ENCODE assay signal across 15 cellular contexts in genomic region chr4:122706511-122706910, GRCh38. TPM values are rescaled to one million over a fixed set of nuclear protein-coding genes. Genes with fewer than 3 reads are reported as not detected.
A peak's percentile ranks its signal among the peaks of the same experiment; 100 is the strongest.
DNase-seq lines count a peak whose midpoint lies in the region; ATAC-seq and TF ChIP-seq lines count a peak whose summit lies in the region.
"Had no signal": no experiment of that assay in that cellular context is flagged by ENCODE, and none has a peak within 500 bp of the region (broad histone marks: within the 10 kb centered on the region; RNA-seq: fewer than 3 reads in every experiment).

No MANE protein-coding gene starts in this region.

- WGBS in IMR-90 (ENCODE audit: extremely low coverage in 2 of 2, insufficient read length in 1 of 2), 2 experiments, result no CpG with 5 or more reads among the region's 3 CpGs

- H4K91ac ChIP-seq in IMR-90 (ENCODE audit: insufficient read depth, low read depth, low read length), result no peak overlapping the region

- no peak overlapping the region for H4K5ac ChIP-seq in IMR-90 (ENCODE audit: low read depth, low read length)

- H3K4me3 Mint-ChIP-seq in T-helper 2 cell treated with Interferon-gamma antibody and Interleukin-4, amounts not matched to agents 5 μg/mL and 100 μg/mL, for 36 hours, result peak overlapping the region; percentile 57
- peak overlapping the region; percentile 62 to 66 for H3K4me3 Mint-ChIP-seq in activated T-cell treated with anti-CD3 and anti-CD28 coated beads, Interleukin-2, amount 50 U/mL, for 72 hours
- no peak overlapping the region for H3K4me3 Mint-ChIP-seq in activated T-cell treated with anti-CD3 and anti-CD28 coated beads, Interleukin-2, amount 50 U/mL, for 4 hours
- H3K4me3 Mint-ChIP-seq in activated T-helper 17 cell treated with anti-CD3 and anti-CD28 coated beads, Interleukin-2, amount 50 U/mL, for 72 hours, result peak overlapping the region; percentile 19
- H3K4me3 Mint-ChIP-seq: CD4-positive, CD25-positive, alpha-beta regulatory T cell; GM23338 had no signal

- H2BK20ac ChIP-seq in IMR-90 (ENCODE audit: low read depth, low read length), result no peak overlapping the region

- POLR2A ChIA-PET in IMR-90 (lab: Charles Lee; ENCODE audit: unreplicated experiment), result no interaction called here

- H3K14ac ChIP-seq in IMR-90 (replicated peaks; ENCODE audit: low read depth, low read length), result no peak overlapping the region

- H3K9me3 Mint-ChIP-seq in T-helper 2 cell treated with Interferon-gamma antibody and Interleukin-4, amounts not matched to agents 5 μg/mL and 100 μg/mL, for 36 hours, result no peaks in the 10 kb centered on the region
- peaks cover 2 to 3% of the 10 kb centered on the region in 2 donors for H3K9me3 Mint-ChIP-seq in activated T-cell treated with anti-CD3 and anti-CD28 coated beads, Interleukin-2, amount 50 U/mL, for 72 hours
- H3K9me3 Mint-ChIP-seq in activated T-cell treated with anti-CD3 and anti-CD28 coated beads, Interleukin-2, amount 50 U/mL, for 4 hours, result no peaks in the 10 kb centered on the region
- peaks cover 6% of the 10 kb centered on the region for H3K9me3 Mint-ChIP-seq in activated T-helper 17 cell treated with anti-CD3 and anti-CD28 coated beads, Interleukin-2, amount 50 U/mL, for 72 hours
- H3K9me3 Mint-ChIP-seq: GM23338 had no signal

- H3K4me2 ChIP-seq in IMR-90 (ENCODE audit: low read depth, low read length), result no peak overlapping the region
- H3K4me2 ChIP-seq: GM23338 had no signal

- no peak overlapping the region for H4K8ac ChIP-seq in IMR-90 (ENCODE audit: low read depth in 2 of 2, low read length in 2 of 2)

- no peaks in the 10 kb centered on the region for H3K36me3 Mint-ChIP-seq in T-helper 2 cell treated with Interferon-gamma antibody and Interleukin-4, amounts not matched to agents 5 μg/mL and 100 μg/mL, for 36 hours (ENCODE audit: low read depth)
- H3K36me3 Mint-ChIP-seq in activated T-cell treated with anti-CD3 and anti-CD28 coated beads, Interleukin-2, amount 50 U/mL, for 72 hours (ENCODE audit: insufficient read depth in 2 of 2), result peaks cover 13 to 14% of the 10 kb centered on the region in 2 donors
- H3K36me3 Mint-ChIP-seq in activated T-cell treated with anti-CD3 and anti-CD28 coated beads, Interleukin-2, amount 50 U/mL, for 4 hours (ENCODE audit: insufficient read depth), result no peaks in the 10 kb centered on the region
- peaks cover 16% of the 10 kb centered on the region for H3K36me3 Mint-ChIP-seq in activated T-helper 17 cell treated with anti-CD3 and anti-CD28 coated beads, Interleukin-2, amount 50 U/mL, for 72 hours (ENCODE audit: low read depth)
- H3K36me3 Mint-ChIP-seq: CD4-positive, CD25-positive, alpha-beta regulatory T cell had no signal

- no peaks in the 10 kb centered on the region for H3K36me3 ChIP-seq in IMR-90 (ENCODE audit: control insufficient read depth, insufficient read depth, low read length)
- H3K36me3 ChIP-seq: BLaER1 treated with 17β-estradiol and CSF1 and Interleukin-3, amounts not matched to agents 10 nM and 100 nM had no signal

- no TSS peak for BruUV-seq in IMR-90 (replicated peaks; lab: Mats Ljungman, UMichigan)

- TF ChIP-seq POLR2A in IMR-90 (IDR thresholded peaks at IDR 0.05; ENCODE audit: low read depth, low read length), result no peak

- intact Hi-C loops in IMR-90 (cut with micrococcal nuclease), result loop anchor here (10.0 kb wide), 1 partner anchor 802 kb away; no protein-coding TSS in a partner anchor

- no peak overlapping the region for H3K23ac ChIP-seq in IMR-90 (ENCODE audit: low read depth, low read length)

- H2BK15ac ChIP-seq in IMR-90 (ENCODE audit: low read depth, low read length), result no peak overlapping the region

- no peak overlapping the region for H2BK5ac ChIP-seq in IMR-90 (ENCODE audit: low read depth, low read length, poor library complexity, severe bottlenecking)

- no peak overlapping the region for H3K18ac ChIP-seq in IMR-90 (ENCODE audit: low read depth, low read length)

- no peak for TF ChIP-seq CTCF in IMR-90 (conservative IDR thresholded peaks at IDR 0.05; ENCODE audit: low read depth, low read length)

- H3K27me3 ChIP-seq in IMR-90 (ENCODE audit: control insufficient read depth, insufficient read depth, low read length), result no peaks in the 10 kb centered on the region
- H3K27me3 ChIP-seq: BLaER1 treated with 17β-estradiol and CSF1 and Interleukin-3, amounts not matched to agents 10 nM and 100 nM had no signal

- no peak overlapping the region for H2AFZ ChIP-seq in IMR-90 (replicated peaks; ENCODE audit: low read length, poor library complexity)

- no peak overlapping the region for H3K56ac ChIP-seq in IMR-90 (ENCODE audit: extremely low read depth, insufficient read depth, low read length)

- no peak for DNase-seq in T-helper 2 cell treated with Interferon-gamma antibody and Interleukin-4, amounts not matched to agents 5 μg/mL and 100 μg/mL, for 36 hours (ENCODE audit: low spot score)
- DNase-seq in T-helper 2 cell (no peak), IMR-90 (no peak), DMS53 treated with DMSO at 0.1 percent for 48 hours (lab: John Stamatoyannopoulos, UW; ENCODE audit: unreplicated experiment) (no peak)
- no peak for DNase-seq in activated T-cell treated with anti-CD3 and anti-CD28 coated beads, Interleukin-2, amount 50 U/mL, for 72 hours
- DNase-seq in activated T-cell treated with anti-CD3 and anti-CD28 coated beads, Interleukin-2, amount 50 U/mL, for 4 hours, result no peak
- DNase-seq: 8988T; AML-193; CD4-positive, CD25-positive, alpha-beta regulatory T cell; DMS53; H7 had no signal

- TF ChIP-seq RAD21 in IMR-90 (IDR thresholded peaks at IDR 0.05; ENCODE audit: low read length), result no peak

- no peak overlapping the region for H2AK5ac ChIP-seq in IMR-90 (ENCODE audit: low read depth, low read length)

- H3K9me3 ChIP-seq in IMR-90 (ENCODE audit: control insufficient read depth, insufficient read depth, low read length), result no peaks in the 10 kb centered on the region
- H3K9me3 ChIP-seq: BLaER1 treated with 17β-estradiol and CSF1 and Interleukin-3, amounts not matched to agents 10 nM and 100 nM had no signal

- H3K27me3 Mint-ChIP-seq in T-helper 2 cell treated with Interferon-gamma antibody and Interleukin-4, amounts not matched to agents 5 μg/mL and 100 μg/mL, for 36 hours (ENCODE audit: low read depth), result peaks cover 2% of the 10 kb centered on the region
- H3K27me3 Mint-ChIP-seq in activated T-cell treated with anti-CD3 and anti-CD28 coated beads, Interleukin-2, amount 50 U/mL, for 72 hours (ENCODE audit: low read depth), result no peaks in the 10 kb centered on the region
- H3K27me3 Mint-ChIP-seq in activated T-cell treated with anti-CD3 and anti-CD28 coated beads, Interleukin-2, amount 50 U/mL, for 4 hours (ENCODE audit: low read depth), result peaks cover 3% of the 10 kb centered on the region
- H3K27me3 Mint-ChIP-seq in activated T-helper 17 cell treated with anti-CD3 and anti-CD28 coated beads, Interleukin-2, amount 50 U/mL, for 72 hours, result peaks cover 6% of the 10 kb centered on the region

- peaks cover 57% of the 10 kb centered on the region for H3K4me1 Mint-ChIP-seq in T-helper 2 cell treated with Interferon-gamma antibody and Interleukin-4, amounts not matched to agents 5 μg/mL and 100 μg/mL, for 36 hours (ENCODE audit: low read depth)
- H3K4me1 Mint-ChIP-seq in activated T-cell treated with anti-CD3 and anti-CD28 coated beads, Interleukin-2, amount 50 U/mL, for 72 hours (ENCODE audit: low read depth), result peaks cover 75% of the 10 kb centered on the region
- peaks cover 44% of the 10 kb centered on the region for H3K4me1 Mint-ChIP-seq in activated T-cell treated with anti-CD3 and anti-CD28 coated beads, Interleukin-2, amount 50 U/mL, for 4 hours (ENCODE audit: low read depth)
- H3K4me1 Mint-ChIP-seq in activated T-helper 17 cell treated with anti-CD3 and anti-CD28 coated beads, Interleukin-2, amount 50 U/mL, for 72 hours, result peaks cover 29% of the 10 kb centered on the region
- H3K4me1 Mint-ChIP-seq: CD4-positive, CD25-positive, alpha-beta regulatory T cell had no signal

- H3K27ac ChIP-seq in IMR-90 (ENCODE audit: insufficient read depth, low read length), result no peak overlapping the region
- H3K27ac ChIP-seq: BLaER1 treated with 17β-estradiol and CSF1 and Interleukin-3, amounts not matched to agents 10 nM and 100 nM had no signal

- CTCF ChIA-PET in IMR-90 (lab: Yijun Ruan, JAX), result no interaction called here

- no peaks in the 10 kb centered on the region for H3K79me1 ChIP-seq in IMR-90 (ENCODE audit: low read depth in 1 of 2, low read length in 2 of 2)

- no peaks in the 10 kb centered on the region for H3K9me1 ChIP-seq in IMR-90 (ENCODE audit: insufficient read depth, low read length)

- H3K9ac ChIP-seq in IMR-90 (ENCODE audit: low read depth, low read length), result no peak overlapping the region
- H3K9ac ChIP-seq: BLaER1 treated with 17β-estradiol and CSF1 and Interleukin-3, amounts not matched to agents 10 nM and 100 nM had no signal

- dilution Hi-C loops in IMR-90 (cut with HindIII; ENCODE audit: low sequenced_read_pairs, unreplicated experiment), result no loop called here

- ATAC-seq in activated T-cell treated with anti-CD3 and anti-CD28 coated beads, Interleukin-2, amount 50 U/mL, for 72 hours (replicated peaks in 1 of 2), result no peak
- no peak for ATAC-seq in activated T-cell treated with anti-CD3 and anti-CD28 coated beads, Interleukin-2, amount 50 U/mL, for 4 hours
- no peak for ATAC-seq in IMR-90 (ENCODE audit: low read depth)
- ATAC-seq in activated T-helper 17 cell treated with anti-CD3 and anti-CD28 coated beads, Interleukin-2, amount 50 U/mL, for 72 hours (replicated peaks), result no peak
- ATAC-seq in GM21576 (IDR thresholded peaks at IDR 0.05; ENCODE audit: unreplicated experiment), result no peak
- ATAC-seq: GM23338 had no signal

- no peaks in the 10 kb centered on the region for H3K4me1 ChIP-seq in IMR-90 (ENCODE audit: control insufficient read depth, insufficient read depth, low read length)

- no peak overlapping the region for H3K27ac Mint-ChIP-seq in T-helper 2 cell treated with Interferon-gamma antibody and Interleukin-4, amounts not matched to agents 5 μg/mL and 100 μg/mL, for 36 hours
- peak overlapping the region; percentile 76 for H3K27ac Mint-ChIP-seq in activated T-cell treated with anti-CD3 and anti-CD28 coated beads, Interleukin-2, amount 50 U/mL, for 72 hours
- H3K27ac Mint-ChIP-seq in activated T-helper 17 cell treated with anti-CD3 and anti-CD28 coated beads, Interleukin-2, amount 50 U/mL, for 72 hours, result peak overlapping the region; percentile 37
- H3K27ac Mint-ChIP-seq: CD4-positive, CD25-positive, alpha-beta regulatory T cell; GM23338 had no signal

- no peaks in the 10 kb centered on the region for H4K20me1 ChIP-seq in IMR-90 (ENCODE audit: insufficient read depth, low read length)
- H4K20me1 ChIP-seq: BLaER1 treated with 17β-estradiol and CSF1 and Interleukin-3, amounts not matched to agents 10 nM and 100 nM had no signal

- H2BK120ac ChIP-seq in IMR-90 (ENCODE audit: low read depth, low read length), result no peak overlapping the region

- H3K4me3 ChIP-seq in IMR-90 (ENCODE audit: insufficient read depth, low read depth, low read length), result no peak overlapping the region
- H3K4me3 ChIP-seq: BLaER1 treated with 17β-estradiol and CSF1 and Interleukin-3, amounts not matched to agents 10 nM and 100 nM; GM23338 had no signal

- no peak overlapping the region for H3K4ac ChIP-seq in IMR-90 (ENCODE audit: low read depth, low read length)

- in situ Hi-C loops in IMR-90 (cut with MboI; ENCODE audit: low sequenced_read_pairs), result loop anchor here (25.0 kb wide), 1 partner anchor 794 kb away; no protein-coding TSS in a partner anchor

- H2AK9ac ChIP-seq in IMR-90 (replicated peaks; ENCODE audit: low read depth, low read length, poor library complexity), result no peak overlapping the region

RNA-seq across cellular contexts. Expression of gene BBS12, which starts 26.0 kb away (rescaled TPM):
- 1 to 10 TPM; 3.0 to 4.4 TPM for total RNA-seq in activated T-cell treated with anti-CD3 and anti-CD28 coated beads, Interleukin-2, amount 50 U/mL, for 72 hours
- 1 to 10 TPM; 1.2 to 1.3 (median 1.2) TPM for total RNA-seq in activated T-cell treated with anti-CD3 and anti-CD28 coated beads, Interleukin-2, amount 50 U/mL, for 4 hours
- 5.0 and 5.9 TPM in 2 replicates for total RNA-seq in IMR-90 (2012; rRNA removed)
- 0.87 and 1.1 TPM in 2 replicates for polyA plus RNA-seq in IMR-90 (2012; rRNA removed)
- 0.27 and 0.43 TPM in 2 replicates for polyA plus RNA-seq in IMR-90 (2012; cell fraction: cytosol; rRNA removed)
- 0.04 and 0.46 TPM in 2 replicates for polyA plus RNA-seq in IMR-90 (2012; cell fraction: nucleus; rRNA removed; ENCODE audit: low replicate concordance)
- total RNA-seq in activated T-helper 17 cell treated with anti-CD3 and anti-CD28 coated beads, Interleukin-2, amount 50 U/mL, for 72 hours, result 1 to 10 TPM; 1.6 to 2.2 TPM
